ENCODE assay signal across 9 cellular contexts in genomic region chr14:36747411-36748184, GRCh38.
DNase-seq lines count a peak whose midpoint lies in the region; ATAC-seq and TF ChIP-seq lines count a peak whose summit lies in the region.
"Had no signal": no experiment of that assay in that cellular context is flagged by ENCODE, and none has a peak within 500 bp of the region (broad histone marks: within the 10 kb centered on the region; RNA-seq: fewer than 3 reads in every experiment).

No MANE protein-coding gene starts in this region.

- H3K27me3 ChIP-seq in brain microvascular endothelial cell (replicated peaks), result no peaks in the 10 kb centered on the region

- POLR2A ChIA-PET in naive thymus-derived CD8-positive, alpha-beta T cell (lab: Charles Lee), result no interaction called here

- peak; percentile 56 for DNase-seq in DMS 273 (lab: John Stamatoyannopoulos, UW; ENCODE audit: unreplicated experiment)
- no peak for DNase-seq in DMS 273 treated with DMSO at 0.1 percent for 48 hours (lab: John Stamatoyannopoulos, UW)
- peak; percentile 33 for DNase-seq in KBM-7
- DNase-seq in brain microvascular endothelial cell, result no peak
- no peak for DNase-seq in islet precursor cell
- no peak for DNase-seq in naive thymus-derived CD8-positive, alpha-beta T cell
- DNase-seq: NCI-H526 treated with DMSO at 0.1 percent for 48 hours had no signal

- no peak for ATAC-seq in GM18858 (IDR thresholded peaks at IDR 0.05; ENCODE audit: unreplicated experiment)
- ATAC-seq in naive thymus-derived CD8-positive, alpha-beta T cell, result no peak

- H3K4me3 ChIP-seq in brain microvascular endothelial cell (ENCODE audit: low read depth, low read length), result no peak overlapping the region

- H3K9me3 Mint-ChIP-seq in nephron, result peaks cover 24% of the 10 kb centered on the region
- peaks cover under 1 to 30% (median 19%) of the 10 kb centered on the region in 9 donors for H3K9me3 Mint-ChIP-seq in naive thymus-derived CD8-positive, alpha-beta T cell

- H3K27ac Mint-ChIP-seq in nephron, result no peak overlapping the region
- H3K27ac Mint-ChIP-seq in naive thymus-derived CD8-positive, alpha-beta T cell, result no peak overlapping the region

- peaks cover 4% of the 10 kb centered on the region for H3K36me3 Mint-ChIP-seq in nephron (ENCODE audit: low read depth)
- H3K36me3 Mint-ChIP-seq in naive thymus-derived CD8-positive, alpha-beta T cell, result peaks cover 0 to 3% (median 0%) of the 10 kb centered on the region in 3 donors

- H3K4me3 Mint-ChIP-seq in nephron, result no peak overlapping the region
- H3K4me3 Mint-ChIP-seq in naive thymus-derived CD8-positive, alpha-beta T cell, result no peak overlapping the region

- TF ChIP-seq CTCF in brain microvascular endothelial cell (IDR thresholded peaks at IDR 0.05; ENCODE audit: low read depth, low read length, missing control alignments), result peak; percentile 52
- peak; percentile 33 to 57 (median 35) for TF ChIP-seq CTCF in nephron (IDR thresholded peaks at IDR 0.05; ENCODE audit: unreplicated experiment in 3 of 3)

- H3K27me3 Mint-ChIP-seq in nephron (ENCODE audit: low read depth), result no peaks in the 10 kb centered on the region
- H3K27me3 Mint-ChIP-seq in naive thymus-derived CD8-positive, alpha-beta T cell, result peaks cover 4 to 21% (median 7%) of the 10 kb centered on the region in 5 donors

- no peaks in the 10 kb centered on the region for H3K4me1 Mint-ChIP-seq in nephron
- no peaks in the 10 kb centered on the region for H3K4me1 Mint-ChIP-seq in naive thymus-derived CD8-positive, alpha-beta T cell

- H3K27ac ChIP-seq in brain microvascular endothelial cell, result no peak overlapping the region

- no peaks in the 10 kb centered on the region for H3K36me3 ChIP-seq in brain microvascular endothelial cell (replicated peaks)

- in situ Hi-C loops in KBM-7 (cut with MboI; ENCODE audit: low pct_unique_long_range_greater_than_20kb, low sequenced_read_pairs) (no loop called here), brain microvascular endothelial cell (cut with HindIII; ENCODE audit: low pct_ligation_motif_present, low sequenced_read_pairs) (no loop called here)

Comparison
In these comparisons a context has a peak if more than half of its experiments do, and no peak if none do; other contexts are left out.
1. DNase-seq: peak in DMS 273 (single experiment) and KBM-7 (single experiment); none in DMS 273 treated with DMSO at 0.1 percent for 48 hours (single experiment), brain microvascular endothelial cell (single experiment), islet precursor cell (single experiment) and naive thymus-derived CD8-positive, alpha-beta T cell (0 of 10).